29 cellular contexts compared by ENCODE assay signal in the genomic region with DNA sequence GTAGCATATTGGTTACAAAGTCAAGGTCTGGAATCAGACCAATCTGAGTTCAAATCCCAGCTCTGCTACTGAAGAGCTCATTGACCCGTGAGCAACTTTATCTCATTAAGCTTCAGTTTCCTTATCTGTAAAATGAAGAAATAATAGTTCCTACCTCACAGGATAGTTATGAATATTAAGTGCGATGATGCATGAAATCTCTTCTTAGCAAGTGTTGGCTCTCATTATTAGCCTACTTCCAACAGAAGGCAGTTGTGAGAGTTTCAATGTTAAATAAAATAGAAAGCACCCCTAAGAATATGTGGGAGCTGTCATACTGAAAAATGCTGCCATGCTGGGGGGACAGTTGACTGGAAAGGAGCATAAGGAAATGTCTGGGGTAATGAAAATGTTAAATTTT.
"Had no signal": no experiment of that assay in that cellular context is flagged by ENCODE, and none has a peak within 500 bp of the region (broad histone marks: within the 10 kb centered on the region; RNA-seq: fewer than 3 reads in every experiment).

No MANE protein-coding gene starts in this region.

- H3K4me1 ChIP-seq: prostate gland, tibial artery had no signal

- H3K36me3 ChIP-seq: neutrophil, prostate gland, suprapubic skin, tibial artery, upper lobe of right lung had no signal

- FAIRE-seq: bronchial epithelial cell, kidney had no signal

- DNase-seq: activated CD4-positive, alpha-beta memory T cell treated with anti-CD3 and anti-CD28 coated beads, Interleukin-2, amount 10 ng/mL, durations not matched to agents 7 days and 5 days; activated CD4-positive, alpha-beta T cell treated with anti-CD3 and anti-CD28 coated beads, Interleukin-2, amount 10 ng/mL, durations not matched to agents 7 days and 5 days; activated CD4-positive, CD25-positive, alpha-beta regulatory T cell treated with anti-CD3 and anti-CD28 coated beads, Interleukin-2, amount 50 U/mL, for 72 hours; activated CD8-positive, alpha-beta memory T cell treated with anti-CD3 and anti-CD28 coated beads, Interleukin-2, amount 50 U/mL, for 48 hours; activated gamma-delta T cell; activated naive CD8-positive, alpha-beta T cell treated with anti-CD3 and anti-CD28 coated beads, Interleukin-2, amount 50 U/mL, for 24 hours; activated T-cell treated with anti-CD3 and anti-CD28 coated beads, Interleukin-2, amount 50 U/mL, for 24 hours; amygdala; endodermal cell; foreskin fibroblast; head of caudate nucleus; hypothalamus; immature natural killer cell; kidney; left colon; mammary epithelial cell; nephron progenitor cell; retina; stimulated activated CD4-positive, alpha-beta T cell treated with anti-CD3 and anti-CD28 coated beads, Interleukin-15, amount 100 ng/mL, for 24 hours; stimulated activated naive CD4-positive, alpha-beta T cell; T1000; tibial artery; upper lobe of right lung had no signal

- H3K4me3 ChIP-seq: prostate gland, smooth muscle cell, suprapubic skin, tibial artery, upper lobe of right lung had no signal

- ATAC-seq: activated naive CD8-positive, alpha-beta T cell treated with anti-CD3 and anti-CD28 coated beads, Interleukin-2, amount 50 U/mL, for 24 hours; esophagus mucosa; left colon; upper lobe of right lung had no signal

- H3K27ac ChIP-seq: neutrophil, suprapubic skin, tibial artery, upper lobe of right lung had no signal

- H3K27me3 ChIP-seq: neutrophil, suprapubic skin, tibial artery, upper lobe of right lung had no signal

- H3K4me2 ChIP-seq: smooth muscle cell had no signal

- H3K9me3 ChIP-seq: neutrophil, prostate gland, suprapubic skin, tibial artery, upper lobe of right lung had no signal
